Comparison of ENCODE assay signal across 40 cellular contexts in genomic region chr20:13125486-13125885, GRCh38.
"Had no signal": no experiment of that assay in that cellular context is flagged by ENCODE, and none has a peak within 500 bp of the region (broad histone marks: within the 10 kb centered on the region; RNA-seq: fewer than 3 reads in every experiment).

No MANE protein-coding gene starts in this region.

- H3K9me3 Mint-ChIP-seq: activated B cell treated with CpG ODN at 0.5 μM for 24 hours; activated CD4-positive, alpha-beta T cell treated with anti-CD3 and anti-CD28 coated beads, Interleukin-2, amount 10 ng/mL, durations not matched to agents 24 days and 14 days; activated CD8-positive, alpha-beta T cell treated with anti-CD3 and anti-CD28 coated beads for 36 hours; activated naive CD4-positive, alpha-beta T cell treated with anti-CD3 and anti-CD28 coated beads, Interleukin-2, amount 50 U/mL, for 72 hours; activated naive CD8-positive, alpha-beta T cell treated with anti-CD3 and anti-CD28 coated beads for 36 hours; activated T-cell treated with anti-CD3 and anti-CD28 coated beads, Interleukin-2, amount 50 U/mL, for 4 hours; activated T-cell treated with anti-CD3 and anti-CD28 coated beads, Interleukin-2, amount 50 U/mL, for 72 hours; activated T-helper 1 cell treated with anti-CD3 and anti-CD28 coated beads, Interleukin-12 subunit alpha, Interleukin-12 subunit beta, Interleukin-2, Interleukin-4 antibody, amounts not matched to agents 30 ng/mL and 10 ng/mL and 1 ng/mL, durations not matched to agents 14 hours and 24 hours and 36 hours; central memory CD8-positive, alpha-beta T cell; T-helper 1 cell treated with Interleukin-12 subunit alpha and Interleukin-12 subunit beta and Interleukin-4 antibody, amounts not matched to agents 30 μg/mL and 1 μg/mL, for 36 hours; T-helper 2 cell treated with Interferon-gamma antibody and Interleukin-4, amounts not matched to agents 5 μg/mL and 100 μg/mL, for 36 hours had no signal

- H3K27me3 ChIP-seq: adrenal gland, body of pancreas, brain microvascular endothelial cell, breast epithelium, cardiac muscle cell had no signal

- H3K36me3 Mint-ChIP-seq: activated CD4-positive, alpha-beta memory T cell treated with anti-CD3 and anti-CD28 coated beads for 36 hours; activated naive CD4-positive, alpha-beta T cell treated with anti-CD3 and anti-CD28 coated beads, Interleukin-2, amount 50 U/mL, for 72 hours; activated naive CD8-positive, alpha-beta T cell treated with anti-CD3 and anti-CD28 coated beads for 36 hours had no signal

- H3K27me3 Mint-ChIP-seq: activated B cell treated with CpG ODN at 0.5 μM for 24 hours; activated CD4-positive, alpha-beta memory T cell treated with anti-CD3 and anti-CD28 coated beads for 36 hours; activated CD4-positive, alpha-beta T cell treated with anti-CD3 and anti-CD28 coated beads, Interleukin-2, amount 10 ng/mL, durations not matched to agents 24 days and 14 days; activated CD8-positive, alpha-beta T cell treated with anti-CD3 and anti-CD28 coated beads for 36 hours; activated naive CD8-positive, alpha-beta T cell treated with anti-CD3 and anti-CD28 coated beads for 36 hours; central memory CD8-positive, alpha-beta T cell had no signal

- DNase-seq: activated B cell treated with CpG ODN at 0.5 μM for 24 hours; activated CD4-positive, alpha-beta memory T cell treated with anti-CD3 and anti-CD28 coated beads for 36 hours; activated CD4-positive, alpha-beta T cell treated with anti-CD3 and anti-CD28 coated beads for 4 hours; activated CD4-positive, alpha-beta T cell treated with anti-CD3 and anti-CD28 coated beads, Interleukin-2, amount 10 ng/mL, durations not matched to agents 24 days and 14 days; activated CD4-positive, alpha-beta T cell treated with anti-CD3 and anti-CD28 coated beads, Interleukin-2, amount 50 U/mL, for 1 hour; activated CD4-positive, alpha-beta T cell treated with anti-CD3 and anti-CD28 coated beads, Interleukin-2, amount 50 U/mL, for 4 hours; activated CD4-positive, CD25-positive, alpha-beta regulatory T cell treated with anti-CD3 and anti-CD28 coated beads, Interleukin-2, amount 50 U/mL, for 72 hours; activated CD8-positive, alpha-beta memory T cell treated with anti-CD3 and anti-CD28 coated beads, Interleukin-2, amount 50 U/mL, for 4 hours; activated CD8-positive, alpha-beta T cell treated with anti-CD3 and anti-CD28 coated beads for 36 hours; activated effector memory CD4-positive, alpha-beta T cell treated with anti-CD3 and anti-CD28 coated beads, Interleukin-2, amount 50 U/mL, for 16 hours; activated gamma-delta T cell treated with Interleukin-2 at 50 U/mL for 16 hours; activated naive CD4-positive, alpha-beta T cell; activated naive CD4-positive, alpha-beta T cell treated with anti-CD3 and anti-CD28 coated beads for 36 hours; activated naive CD4-positive, alpha-beta T cell treated with anti-CD3 and anti-CD28 coated beads, Interleukin-2, amount 50 U/mL, for 16 hours; activated naive CD8-positive, alpha-beta T cell treated with anti-CD3 and anti-CD28 coated beads for 36 hours; activated T-cell treated with anti-CD3 and anti-CD28 coated beads for 4 hours; activated T-cell treated with anti-CD3 and anti-CD28 coated beads, Interleukin-2, amount 50 U/mL, for 1 hour; activated T-cell treated with anti-CD3 and anti-CD28 coated beads, Interleukin-2, amount 50 U/mL, for 4 hours; activated T-cell treated with anti-CD3 and anti-CD28 coated beads, Interleukin-2, amount 50 U/mL, for 72 hours; adrenal gland; amniotic stem cell; aorta; body of pancreas; brain microvascular endothelial cell; caudate nucleus; cerebellar nuclear complex; T-helper 1 cell; T-helper 2 cell; T-helper 9 cell had no signal

- H3K27ac Mint-ChIP-seq: activated B cell treated with CpG ODN at 0.5 μM for 24 hours; activated CD4-positive, alpha-beta memory T cell treated with anti-CD3 and anti-CD28 coated beads for 36 hours; activated CD4-positive, alpha-beta T cell treated with anti-CD3 and anti-CD28 coated beads, Interleukin-2, amount 10 ng/mL, durations not matched to agents 24 days and 14 days; activated CD8-positive, alpha-beta T cell treated with anti-CD3 and anti-CD28 coated beads for 36 hours; activated naive CD4-positive, alpha-beta T cell treated with anti-CD3 and anti-CD28 coated beads for 36 hours; activated naive CD4-positive, alpha-beta T cell treated with anti-CD3 and anti-CD28 coated beads, Interleukin-2, amount 50 U/mL, for 72 hours; activated naive CD8-positive, alpha-beta T cell treated with anti-CD3 and anti-CD28 coated beads for 36 hours; activated T-cell treated with anti-CD3 and anti-CD28 coated beads, Interleukin-2, amount 50 U/mL, for 72 hours; activated T-helper 1 cell treated with anti-CD3 and anti-CD28 coated beads, Interleukin-12 subunit alpha, Interleukin-12 subunit beta, Interleukin-2, Interleukin-4 antibody, amounts not matched to agents 30 ng/mL and 10 ng/mL and 1 ng/mL, durations not matched to agents 14 hours and 24 hours and 36 hours; activated T-helper 17 cell treated with anti-CD3 and anti-CD28 coated beads, Interleukin-2, amount 50 U/mL, for 72 hours; T-helper 1 cell treated with Interleukin-12 subunit alpha and Interleukin-12 subunit beta and Interleukin-4 antibody, amounts not matched to agents 30 μg/mL and 1 μg/mL, for 36 hours; T-helper 2 cell treated with Interferon-gamma antibody and Interleukin-4, amounts not matched to agents 5 μg/mL and 100 μg/mL, for 36 hours had no signal

- FAIRE-seq: astrocyte, TTC549 had no signal

- H3K27ac ChIP-seq: adrenal gland, body of pancreas, brain microvascular endothelial cell, breast epithelium, cardiac muscle cell, VCaP had no signal

- H3K36me3 ChIP-seq: adrenal gland, brain microvascular endothelial cell, breast epithelium, cardiac muscle cell had no signal

- H3K9me3 ChIP-seq: adrenal gland, body of pancreas had no signal

- H3K4me3 Mint-ChIP-seq: activated B cell treated with CpG ODN at 0.5 μM for 24 hours; activated CD4-positive, alpha-beta memory T cell treated with anti-CD3 and anti-CD28 coated beads for 36 hours; activated CD4-positive, alpha-beta T cell treated with anti-CD3 and anti-CD28 coated beads, Interleukin-2, amount 10 ng/mL, durations not matched to agents 24 days and 14 days; activated CD8-positive, alpha-beta T cell treated with anti-CD3 and anti-CD28 coated beads for 36 hours; activated naive CD4-positive, alpha-beta T cell treated with anti-CD3 and anti-CD28 coated beads for 36 hours; activated naive CD8-positive, alpha-beta T cell treated with anti-CD3 and anti-CD28 coated beads for 36 hours; activated T-cell treated with anti-CD3 and anti-CD28 coated beads, Interleukin-2, amount 50 U/mL, for 4 hours; activated T-cell treated with anti-CD3 and anti-CD28 coated beads, Interleukin-2, amount 50 U/mL, for 72 hours; activated T-helper 1 cell treated with anti-CD3 and anti-CD28 coated beads, Interleukin-12 subunit alpha, Interleukin-12 subunit beta, Interleukin-2, Interleukin-4 antibody, amounts not matched to agents 30 ng/mL and 10 ng/mL and 1 ng/mL, durations not matched to agents 14 hours and 24 hours and 36 hours; activated T-helper 17 cell treated with anti-CD3 and anti-CD28 coated beads, Interleukin-2, amount 50 U/mL, for 72 hours; central memory CD8-positive, alpha-beta T cell; T-helper 1 cell treated with Interleukin-12 subunit alpha and Interleukin-12 subunit beta and Interleukin-4 antibody, amounts not matched to agents 30 μg/mL and 1 μg/mL, for 36 hours; T-helper 2 cell treated with Interferon-gamma antibody and Interleukin-4, amounts not matched to agents 5 μg/mL and 100 μg/mL, for 36 hours had no signal

- H3K4me1 Mint-ChIP-seq: activated B cell treated with CpG ODN at 0.5 μM for 24 hours; activated CD4-positive, alpha-beta T cell treated with anti-CD3 and anti-CD28 coated beads, Interleukin-2, amount 10 ng/mL, durations not matched to agents 24 days and 14 days; activated naive CD8-positive, alpha-beta T cell treated with anti-CD3 and anti-CD28 coated beads for 36 hours; activated T-helper 17 cell treated with anti-CD3 and anti-CD28 coated beads, Interleukin-2, amount 50 U/mL, for 72 hours; central memory CD8-positive, alpha-beta T cell had no signal

- H3K4me1 ChIP-seq: adrenal gland, body of pancreas, breast epithelium had no signal

- H3K4me3 ChIP-seq: adrenal gland, body of pancreas, breast epithelium, cardiac muscle cell had no signal
